ENCODE assay signal across 9 cellular contexts in genomic region chr19:38394488-38394887, GRCh38. TPM values are rescaled to one million over a fixed set of nuclear protein-coding genes. Genes with fewer than 3 reads are reported as not detected.
DNase-seq lines count a peak whose midpoint lies in the region; ATAC-seq, FAIRE-seq and TF ChIP-seq lines count a peak whose summit lies in the region.
"Had no signal": no experiment of that assay in that cellular context is flagged by ENCODE, and none has a peak within 500 bp of the region (broad histone marks: within the 10 kb centered on the region; RNA-seq: fewer than 3 reads in every experiment).

No MANE protein-coding gene starts in this region.

- ATAC-seq in HG02870 (IDR thresholded peaks at IDR 0.05; ENCODE audit: unreplicated experiment) = no peak

- no peak for TF ChIP-seq EP300 in transverse colon (IDR thresholded peaks at IDR 0.05; ENCODE audit: low read depth)

- 13% methylated on average over 30 of the region's 30 CpGs; no CpG with 5 or more reads in 1 of the 2 donors for WGBS in transverse colon (ENCODE audit: low coverage in 1 of 2), 2 donors

- TF ChIP-seq POLR2A in H54 (IDR thresholded peaks at IDR 0.05; ENCODE audit: low read depth, low read length) = no peak
- no peak for TF ChIP-seq POLR2A in transverse colon (IDR thresholded peaks at IDR 0.05)

- H3K36me3 ChIP-seq in transverse colon = no peaks in the 10 kb centered on the region

- no peak for FAIRE-seq in H54 (lab: Jason Lieb, UNC)

- in situ Hi-C loops in transverse colon (cut with MboI; ENCODE audit: low pct_ligation_motif_present in 1 of 4, low pct_unique_long_range_greater_than_20kb in 1 of 4, low sequenced_read_pairs in 3 of 4) = no loop called here

- H3K4me3 ChIP-seq in fibroblast of mammary gland (ENCODE audit: control insufficient read depth, low read depth, low read length) (no peak overlapping the region), transverse colon (peak overlapping the region in 1 of 4 donors; percentile 3)

- peak in 60 of 76 experiments; percentile 3 to 75 (median 52) for DNase-seq in HUDEP-2 (lab: John Stamatoyannopoulos, UW; ENCODE audit: unreplicated experiment in 76 of 76)
- peak; percentile 89 for DNase-seq in activated CD8-positive, alpha-beta memory T cell treated with anti-CD3 and anti-CD28 coated beads, Interleukin-2, amount 50 U/mL, for 48 hours
- peak; percentile 48 for DNase-seq in fibroblast of mammary gland (ENCODE audit: low read depth)
- DNase-seq in stimulated activated CD4-positive, alpha-beta T cell treated with anti-CD3 and anti-CD28 coated beads, Interleukin-4, amount 100 ng/mL, for 1 hour = peak; percentile 75
- no peak for DNase-seq in Kasumi-1 (lab: John Stamatoyannopoulos, UW)
- no peak for DNase-seq in H54 (ENCODE audit: insufficient read length, low spot score)
- DNase-seq in transverse colon = no peak

- H3K27me3 ChIP-seq in transverse colon = peaks cover 74% of the 10 kb centered on the region

- TF ChIP-seq CTCF in fibroblast of mammary gland (conservative IDR thresholded peaks at IDR 0.05; ENCODE audit: control insufficient read depth, insufficient read depth, low read depth, low read length) (no peak), transverse colon (IDR thresholded peaks at IDR 0.05) (no peak)

- H3K4me1 ChIP-seq in transverse colon = peaks cover 0 to 5% (median 2%) of the 10 kb centered on the region in 4 donors

- H3K9me3 ChIP-seq in transverse colon = no peaks in the 10 kb centered on the region

- intact Hi-C loops in transverse colon (cut with DNase I; ENCODE audit: low total_unique reads) = no loop called here

- no peak overlapping the region for H3K27ac ChIP-seq in transverse colon

RNA-seq across cellular contexts. Expression of gene SPRED3, which starts 6.0 kb away (rescaled TPM):
- total RNA-seq in transverse colon = 1 to 10 TPM in 1 of 4 donors, under 1 TPM in 2, not detected in 1; 0.14 to 3.0 (median 0.48) TPM

RNA-seq across cellular contexts. Expression of gene GGN, which starts 6.7 kb away (rescaled TPM):
- total RNA-seq in transverse colon = not detected

RNA-seq across cellular contexts. Expression of gene FAM98C, which starts 8.4 kb away (rescaled TPM):
- 100 to 1,000 TPM in 1 of 4 donors, 10 to 100 TPM in 3; 34.0 to 102 (median 41.2) TPM for total RNA-seq in transverse colon

RNA-seq across cellular contexts. Expression of gene PSMD8, which starts 20.1 kb away (rescaled TPM):
- total RNA-seq in transverse colon = 100 to 1,000 TPM in 1 of 4 donors, 10 to 100 TPM in 3; 28.1 to 171 (median 78.5) TPM

RNA-seq across cellular contexts. Expression of gene RASGRP4, which starts 31.5 kb away (rescaled TPM):
- total RNA-seq in transverse colon = 10 to 100 TPM in 1 of 4 donors, 1 to 10 TPM in 2, not detected in 1; 1.5 to 19.8 (median 1.7) TPM
- total RNA-seq: dermis microvascular lymphatic vessel endothelial cell had no signal

Comparison
In these comparisons a context has a peak if more than half of its experiments do, and no peak if none do; other contexts are left out.
1. DNase-seq: peak in HUDEP-2 (60 of 76), activated CD8-positive, alpha-beta memory T cell treated with anti-CD3 and anti-CD28 coated beads, Interleukin-2, amount 50 U/mL, for 48 hours (single experiment), fibroblast of mammary gland (single experiment) and stimulated activated CD4-positive, alpha-beta T cell treated with anti-CD3 and anti-CD28 coated beads, Interleukin-4, amount 100 ng/mL, for 1 hour (single experiment); none in Kasumi-1 (0 of 2), H54 (single experiment) and transverse colon (single experiment).